17 cellular contexts compared by ENCODE assay signal in genomic region chr9:98007251-98007928, GRCh38. TPM values are rescaled to one million over a fixed set of nuclear protein-coding genes. Genes with fewer than 3 reads are reported as not detected.
DNase-seq lines count a peak whose midpoint lies in the region; ATAC-seq, FAIRE-seq and TF ChIP-seq lines count a peak whose summit lies in the region.
"Had no signal": no experiment of that assay in that cellular context is flagged by ENCODE, and none has a peak within 500 bp of the region (broad histone marks: within the 10 kb centered on the region; RNA-seq: fewer than 3 reads in every experiment).

No MANE protein-coding gene starts in this region.

- H3K4me3 ChIP-seq in A549: no peak overlapping the region
- H3K4me3 ChIP-seq: heart right ventricle, SJSA1 had no signal

- POLR2A ChIA-PET in A549 (lab: Yijun Ruan, JAX): no interaction called here
- POLR2A ChIA-PET in activated CD4-positive, alpha-beta memory T cell treated with anti-CD3 and anti-CD28 coated beads, Interleukin-2, amount 10 ng/mL, durations not matched to agents 7 days and 5 days (lab: Charles Lee): interaction anchor here (1.8 to 14.1 kb wide), 4 partner anchors 9 to 85 kb away, joined by 4 to 168 read pairs (median 14); partner anchors contain the start of genes ANP32B and TRMO

- no peaks in the 10 kb centered on the region for H3K9me3 ChIP-seq in A549
- H3K9me3 ChIP-seq: heart right ventricle, SJSA1 had no signal

- H3K9me3 Mint-ChIP-seq in activated CD4-positive, alpha-beta memory T cell treated with anti-CD3 and anti-CD28 coated beads, Interleukin-2, amount 10 ng/mL, durations not matched to agents 7 days and 5 days: no peaks in the 10 kb centered on the region
- H3K9me3 Mint-ChIP-seq: CD14-positive monocyte had no signal

- TF ChIP-seq EP300 in A549 (IDR thresholded peaks at IDR 0.05): no peak

- ATAC-seq in A549 (no peak), left cardiac atrium (no peak), GM21423 (IDR thresholded peaks at IDR 0.05; ENCODE audit: unreplicated experiment) (no peak)
- ATAC-seq: heart right ventricle, left colon had no signal

- no peaks in the 10 kb centered on the region for H3K27me3 Mint-ChIP-seq in activated CD4-positive, alpha-beta memory T cell treated with anti-CD3 and anti-CD28 coated beads, Interleukin-2, amount 10 ng/mL, durations not matched to agents 7 days and 5 days

- no peak for TF ChIP-seq POLR2A in A549 (IDR thresholded peaks at IDR 0.05; ENCODE audit: low read length)

- TF ChIP-seq RAD21 in A549 (conservative IDR thresholded peaks at IDR 0.05 in 1 of 2, IDR thresholded peaks at IDR 0.05 in 1 of 2): no peak

- WGBS in A549 (ENCODE audit: missing lambda C conversion rate): 81% methylated on average over 13 of the region's 13 CpGs

- peak overlapping the region; percentile 22 for H3K27ac Mint-ChIP-seq in activated CD4-positive, alpha-beta memory T cell treated with anti-CD3 and anti-CD28 coated beads, Interleukin-2, amount 10 ng/mL, durations not matched to agents 7 days and 5 days

- FAIRE-seq in A549 (lab: Jason Lieb, UNC): no peak
- FAIRE-seq: G401.6, GM18507, TTC549 had no signal

- H3K4me2 ChIP-seq in A549: no peak overlapping the region

- H3K4me3 Mint-ChIP-seq in activated CD4-positive, alpha-beta memory T cell treated with anti-CD3 and anti-CD28 coated beads, Interleukin-2, amount 10 ng/mL, durations not matched to agents 7 days and 5 days: no peak overlapping the region
- H3K4me3 Mint-ChIP-seq: CD14-positive monocyte had no signal

- peaks cover 41% of the 10 kb centered on the region for H3K4me1 Mint-ChIP-seq in activated CD4-positive, alpha-beta memory T cell treated with anti-CD3 and anti-CD28 coated beads, Interleukin-2, amount 10 ng/mL, durations not matched to agents 7 days and 5 days

- peaks cover 86% of the 10 kb centered on the region for H3K36me3 Mint-ChIP-seq in activated CD4-positive, alpha-beta memory T cell treated with anti-CD3 and anti-CD28 coated beads, Interleukin-2, amount 10 ng/mL, durations not matched to agents 7 days and 5 days (ENCODE audit: low read depth)

- peaks cover 6% of the 10 kb centered on the region; the same call in 1 of the 3 replicates for H3K4me1 ChIP-seq in A549
- H3K4me1 ChIP-seq: SJSA1 had no signal

- no peak overlapping the region for H3K27ac ChIP-seq in A549
- H3K27ac ChIP-seq: heart right ventricle, SJSA1 had no signal

- CTCF ChIA-PET in A549 (lab: Yijun Ruan, JAX): interaction anchor here (0.6 to 3.1 kb wide), 7 partner anchors 10 to 256 kb away, joined by 3 to 15 read pairs (median 5); partner anchors contain the start of gene ANP32B
- CTCF ChIA-PET in activated CD4-positive, alpha-beta memory T cell treated with anti-CD3 and anti-CD28 coated beads, Interleukin-2, amount 10 ng/mL, durations not matched to agents 7 days and 5 days (lab: Charles Lee): interaction anchor here (0.9 to 1.6 kb wide), 5 partner anchors 10 to 84 kb away, joined by 3 to 10 read pairs (median 4); no protein-coding TSS in a partner anchor

- no peak for TF ChIP-seq CTCF in A549 (IDR thresholded peaks at IDR 0.05)

- peak in 1 of 2 experiments; percentile 18 for DNase-seq in A549 (ENCODE audit: low read depth in 1 of 2, low spot score in 1 of 2)
- DNase-seq in ELR (ENCODE audit: low read depth): peak; percentile 63
- no peak for DNase-seq in activated CD4-positive, alpha-beta memory T cell treated with anti-CD3 and anti-CD28 coated beads, Interleukin-2, amount 10 ng/mL, durations not matched to agents 7 days and 5 days
- DNase-seq in fibroblast of gingiva (ENCODE audit: low read depth): peak; percentile 6
- DNase-seq in left cardiac atrium: no peak
- DNase-seq in CD1c-positive myeloid dendritic cell (ENCODE audit: extremely low spot score): no peak
- DNase-seq in AG08396 (ENCODE audit: low spot score): no peak
- DNase-seq: GOT3; heart right ventricle; left colon; NK-92 treated with Interleukin-12 subunit alpha and Interleukin-12 subunit beta, amount 100 ng/mL, for 24 hours had no signal

- intact Hi-C loops in left cardiac atrium (cut with DNase I): no loop called here

TF ChIP-seq in A549, 52 proteins besides CTCF, POLR2A, EP300 and RAD21:
- TF ChIP-seq MAFK (IDR thresholded peaks at IDR 0.05; ENCODE audit: partially characterized antibody) (peak; percentile 19), HOXA7 (CRISPR knock-in tag; IDR thresholded peaks at IDR 0.05) (no peak), ESRRA (IDR thresholded peaks at IDR 0.05; ENCODE audit: borderline replicate concordance, low read length) (no peak), FOSL2 (IDR thresholded peaks at IDR 0.05) (no peak), FOSL2 (CRISPR knock-in tag; IDR thresholded peaks at IDR 0.05) (peak; percentile 65)

RNA-seq across cellular contexts. Expression of gene ANP32B, which starts 24.2 kb away (rescaled TPM):
- 97.0 and 127 TPM in 2 replicates for polyA plus RNA-seq in A549 (2011; rRNA removed)
- 49.0 and 58.8 TPM in 2 replicates for polyA plus RNA-seq in A549 (2012; cell fraction: cytosol; rRNA removed)
- polyA plus RNA-seq in A549 (2012; cell fraction: nucleus; rRNA removed): 12.9 and 16.1 TPM in 2 replicates
- polyA plus RNA-seq in A549 (2017; fragmentation: RNase III; extraction: RNeasy Plus Mini Kit Qiagen cat#74134 plus additional on column Dnase treatment): 346 to 360 TPM (median 350 TPM) in 3 replicates
- 24.4 and 30.3 TPM in 2 replicates for polyA minus RNA-seq in A549 (2011; rRNA and poly(A)+ RNA removed)
- total RNA-seq in activated CD4-positive, alpha-beta memory T cell treated with anti-CD3 and anti-CD28 coated beads, Interleukin-2, amount 10 ng/mL, durations not matched to agents 7 days and 5 days: 100 to 1,000 TPM; 317 to 335 TPM
- 10 to 100 TPM; 55.2 to 70.2 TPM for total RNA-seq in left cardiac atrium

RNA-seq across cellular contexts. Expression of gene NANS, which starts 49.1 kb away (rescaled TPM):
- polyA plus RNA-seq in A549 (2011; rRNA removed) (66.6 and 70.2 TPM in 2 replicates), A549 (2017; fragmentation: RNase III; extraction: RNeasy Plus Mini Kit Qiagen cat#74134 plus additional on column Dnase treatment) (53.3 to 58.2 TPM (median 56.8 TPM) in 3 replicates)
- polyA plus RNA-seq in A549 (2012; cell fraction: cytosol; rRNA removed): 61.8 and 67.8 TPM in 2 replicates
- polyA plus RNA-seq in A549 (2012; cell fraction: nucleus; rRNA removed): 43.6 and 58.5 TPM in 2 replicates
- 43.5 and 51.4 TPM in 2 replicates for polyA minus RNA-seq in A549 (2011; rRNA and poly(A)+ RNA removed)
- total RNA-seq in activated CD4-positive, alpha-beta memory T cell treated with anti-CD3 and anti-CD28 coated beads, Interleukin-2, amount 10 ng/mL, durations not matched to agents 7 days and 5 days: 10 to 100 TPM; 46.1 to 47.3 TPM
- total RNA-seq in left cardiac atrium: 10 to 100 TPM; 31.0 to 41.5 TPM

Comparison
In these comparisons a context has a peak if more than half of its experiments do, and no peak if none do; other contexts are left out.
1. DNase-seq: peak in ELR (single experiment) and fibroblast of gingiva (single experiment); none in activated CD4-positive, alpha-beta memory T cell treated with anti-CD3 and anti-CD28 coated beads, Interleukin-2, amount 10 ng/mL, durations not matched to agents 7 days and 5 days (single experiment), left cardiac atrium (single experiment), CD1c-positive myeloid dendritic cell (single experiment) and AG08396 (single experiment).
2. RNA of gene ANP32B, which starts 24.2 kb away (total RNA-seq): 317 to 335 TPM in activated CD4-positive, alpha-beta memory T cell treated with anti-CD3 and anti-CD28 coated beads, Interleukin-2, amount 10 ng/mL, durations not matched to agents 7 days and 5 days; 55.2 to 70.2 TPM in left cardiac atrium; every median in the first group is over 4 times any median in the second.